In genomic region chr10:104580774-104581675, GRCh38 we compare ENCODE assay signal across 8 cellular contexts.
DNase-seq lines count a peak whose midpoint lies in the region; ATAC-seq and TF ChIP-seq lines count a peak whose summit lies in the region.

No MANE protein-coding gene starts in this region.

- no peaks in the 10 kb centered on the region for H3K27me3 ChIP-seq in brain microvascular endothelial cell (replicated peaks)

- TF ChIP-seq CTCF in GM12865 (IDR thresholded peaks at IDR 0.05; ENCODE audit: insufficient read depth, low read depth, low read length, missing control alignments) (peak; percentile 75), brain microvascular endothelial cell (IDR thresholded peaks at IDR 0.05; ENCODE audit: low read depth, low read length, missing control alignments) (peak; percentile 93)

- H3K36me3 ChIP-seq in brain microvascular endothelial cell (replicated peaks) = no peaks in the 10 kb centered on the region

- H3K27ac ChIP-seq in brain microvascular endothelial cell = no peak overlapping the region

- peak; percentile 72 for DNase-seq in GM12865 (ENCODE audit: low read depth)
- peak; percentile 7 for DNase-seq in NCI-H1436 treated with DMSO at 0.1 percent for 48 hours (lab: John Stamatoyannopoulos, UW)
- peak; percentile 59 for DNase-seq in UCSD-AML1 (lab: John Stamatoyannopoulos, UW; ENCODE audit: unreplicated experiment)
- DNase-seq in brain microvascular endothelial cell = peak; percentile 60
- DNase-seq in inferior parietal cortex (ENCODE audit: extremely low spot score) = peak; percentile 85
- DNase-seq in stimulated activated CD4-positive, alpha-beta T cell treated with anti-CD3 and anti-CD28 coated beads, Interleukin-15, amount 100 ng/mL, for 24 hours = peak; percentile 78

- in situ Hi-C loops in brain microvascular endothelial cell (cut with HindIII; ENCODE audit: low pct_ligation_motif_present, low sequenced_read_pairs) = loop anchor here (25.0 kb wide), 1 partner anchor 169 kb away; no protein-coding TSS in a partner anchor

- peak; percentile 85 for ATAC-seq in HG02623 (IDR thresholded peaks at IDR 0.05; ENCODE audit: unreplicated experiment)
- ATAC-seq in HG02588 (IDR thresholded peaks at IDR 0.05; ENCODE audit: unreplicated experiment) = no peak

- H3K4me3 ChIP-seq in GM12865 (ENCODE audit: low read depth, low read length) (no peak overlapping the region), brain microvascular endothelial cell (ENCODE audit: low read depth, low read length) (no peak overlapping the region)

Comparison
In these comparisons a context has a peak if more than half of its experiments do, and no peak if none do; other contexts are left out.
1. DNase-seq: peak in every context shown above with its lines; median percentile 85 in inferior parietal cortex; 78 in stimulated activated CD4-positive, alpha-beta T cell treated with anti-CD3 and anti-CD28 coated beads, Interleukin-15, amount 100 ng/mL, for 24 hours; 72 in GM12865; 60 in brain microvascular endothelial cell; 59 in UCSD-AML1; 7 in NCI-H1436 treated with DMSO at 0.1 percent for 48 hours.